ENCODE assay signal across 8 cellular contexts in the genomic region with DNA sequence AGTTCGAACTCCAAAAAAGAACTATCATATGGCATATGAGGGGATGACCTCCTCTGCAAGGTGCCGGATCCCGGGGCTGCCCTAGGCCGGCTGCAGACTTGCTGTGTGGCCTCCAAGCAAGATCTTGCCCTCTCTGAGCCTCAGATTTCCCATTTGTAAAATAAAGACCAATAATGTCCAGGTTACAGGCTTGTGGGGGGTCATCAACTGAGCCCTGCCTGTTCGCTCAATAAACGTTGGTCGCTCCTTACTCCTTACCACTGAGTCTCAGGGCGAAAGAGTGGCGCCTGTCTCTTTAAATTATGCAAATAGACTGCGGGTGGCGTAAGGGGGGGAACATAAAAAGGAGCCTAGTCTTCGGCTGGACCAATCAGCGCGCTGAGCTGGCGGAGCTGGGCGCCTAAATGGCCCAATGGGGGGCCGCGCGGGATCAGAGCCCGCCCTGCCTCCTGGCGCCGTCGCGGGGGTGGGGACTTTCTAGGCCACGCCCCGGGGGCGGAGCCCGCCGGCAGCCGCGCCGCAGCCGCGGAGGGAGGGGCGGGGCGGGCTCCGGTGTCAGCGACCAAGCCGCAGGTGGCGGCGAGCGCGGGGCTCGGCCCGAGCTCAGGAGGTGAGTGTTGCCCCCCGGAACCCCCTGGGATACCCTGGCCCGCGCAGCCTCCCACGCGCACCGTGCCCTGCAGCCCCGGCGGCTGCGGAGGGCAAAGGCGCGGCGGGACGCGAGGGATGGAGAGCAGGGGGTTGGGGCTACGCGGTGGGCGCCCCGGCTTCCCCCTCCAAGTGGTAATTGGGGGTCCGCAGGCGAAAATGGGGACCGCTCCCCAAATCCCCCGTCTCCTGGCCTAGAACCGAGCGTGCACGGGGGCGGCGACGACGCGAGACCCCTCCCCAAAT. TPM values are rescaled to one million over a fixed set of nuclear protein-coding genes. Genes with fewer than 3 reads are reported as not detected.
DNase-seq lines count a peak whose midpoint lies in the region; ATAC-seq and TF ChIP-seq lines count a peak whose summit lies in the region.

No MANE protein-coding gene starts in this region.

- H3K27me3 Mint-ChIP-seq in endodermal cell (ENCODE audit: insufficient read depth) = peaks cover 4% of the 10 kb centered on the region

- no peaks in the 10 kb centered on the region for H3K4me1 Mint-ChIP-seq in endodermal cell

- WGBS in endodermal cell (ENCODE audit: insufficient coverage in 1 of 2, insufficient read length in 1 of 2), 2 experiments = 7 to 20% methylated on average over 27 to 75 of the region's 75 CpGs

- H3K36me3 Mint-ChIP-seq in endodermal cell (ENCODE audit: low read depth) = no peaks in the 10 kb centered on the region

- H3K4me3 Mint-ChIP-seq in endodermal cell = peak overlapping the region; percentile 38

- no peaks in the 10 kb centered on the region for H3K36me3 ChIP-seq in HUES48 (ENCODE audit: control insufficient read depth, insufficient read depth, low read length)
- no peaks in the 10 kb centered on the region for H3K36me3 ChIP-seq in endodermal cell (ENCODE audit: control insufficient read depth, insufficient read depth, low read length)

- no peak for TF ChIP-seq CTCF in endodermal cell (conservative IDR thresholded peaks at IDR 0.05)

- H3K27me3 ChIP-seq in HUES48 (ENCODE audit: control insufficient read depth, insufficient read depth, low read length) = no peaks in the 10 kb centered on the region
- no peaks in the 10 kb centered on the region for H3K27me3 ChIP-seq in endodermal cell (ENCODE audit: control insufficient read depth, insufficient read depth, low read length, poor library complexity, severe bottlenecking)

- DNase-seq in COLO829 (ENCODE audit: low spot score) = peak; percentile 96
- peak; percentile 91 for DNase-seq in NOMO-1 treated with dmso at 0.1 percent for 144 hours (lab: John Stamatoyannopoulos, UW; ENCODE audit: unreplicated experiment)
- DNase-seq in activated CD8-positive, alpha-beta memory T cell treated with anti-CD3 and anti-CD28 coated beads, Interleukin-2, amount 50 U/mL, for 1 hour (ENCODE audit: extremely low read depth) = peak; percentile 82
- peak; percentile 96 for DNase-seq in endodermal cell
- peak; percentile 97 for DNase-seq in mesenteric fat pad (ENCODE audit: low spot score)
- peak; percentile 85 for DNase-seq in stimulated activated CD8-positive, alpha-beta memory T cell treated with anti-CD3 and anti-CD28 coated beads, Interleukin-15, amount 100 ng/mL, for 1 hour (ENCODE audit: low read depth)

- H3K9ac ChIP-seq in HUES48 (ENCODE audit: low read depth, low read length) (no peak overlapping the region), endodermal cell (ENCODE audit: extremely low read depth, low read length, poor library complexity, severe bottlenecking) (no peak overlapping the region)

- H3K4me1 ChIP-seq in HUES48 (ENCODE audit: control insufficient read depth, insufficient read depth, low read length) = no peaks in the 10 kb centered on the region
- H3K4me1 ChIP-seq in endodermal cell (ENCODE audit: control insufficient read depth, insufficient read depth, low read length) = no peaks in the 10 kb centered on the region

- no peaks in the 10 kb centered on the region for H3K9me3 ChIP-seq in HUES48 (ENCODE audit: control insufficient read depth, insufficient read depth, low read length)
- H3K9me3 ChIP-seq in endodermal cell (ENCODE audit: control insufficient read depth, low read length) = peaks cover 1% of the 10 kb centered on the region

- H3K27ac ChIP-seq in HUES48 (ENCODE audit: low read depth, low read length) (no peak overlapping the region), endodermal cell (ENCODE audit: low read depth, low read length) (no peak overlapping the region)

- H3K9me3 Mint-ChIP-seq in endodermal cell = peaks cover 5% of the 10 kb centered on the region

- peak; percentile 67 for ATAC-seq in GM21381 (IDR thresholded peaks at IDR 0.05; ENCODE audit: unreplicated experiment)

- peak overlapping the region; percentile 76 for H3K4me3 ChIP-seq in HUES48 (ENCODE audit: low read depth, low read length)
- peak overlapping the region; percentile 73 for H3K4me3 ChIP-seq in endodermal cell (ENCODE audit: low read length)

- no peak overlapping the region for H3K27ac Mint-ChIP-seq in endodermal cell

RNA-seq across cellular contexts. Expression of gene FCHO1, which starts 3.8 kb away (rescaled TPM):
- 10 to 100 TPM in 1 of 2 donors, 1 to 10 TPM in 1; 8.5 to 10.2 TPM for total RNA-seq in endodermal cell
- polyA plus RNA-seq in endodermal cell (2013, experiment 1 of 2) = 18.8 TPM
- 15.9 TPM for polyA plus RNA-seq in endodermal cell (2013, experiment 2 of 2)
- total RNA-seq in mesenteric fat pad = 2.6 TPM

RNA-seq across cellular contexts. Expression of gene MAP1S, which starts 28.2 kb away (rescaled TPM):
- total RNA-seq in endodermal cell (10 to 100 TPM; 90.2 to 96.7 TPM), mesenteric fat pad (71.1 TPM)
- polyA plus RNA-seq in endodermal cell (2013, experiment 1 of 2) = 41.4 TPM
- 38.1 TPM for polyA plus RNA-seq in endodermal cell (2013, experiment 2 of 2)

RNA-seq across cellular contexts. Expression of gene B3GNT3, which starts 47.5 kb away (rescaled TPM):
- total RNA-seq in endodermal cell (1 to 10 TPM in 1 of 2 donors, under 1 TPM in 1; 0.70 to 1.2 TPM), mesenteric fat pad (0.32 TPM)
- 0.18 TPM for polyA plus RNA-seq in endodermal cell (2013, experiment 1 of 2)
- not detected for polyA plus RNA-seq in endodermal cell (2013, experiment 2 of 2)

RNA-seq across cellular contexts. Expression of gene UNC13A, which starts 59.3 kb away (rescaled TPM):
- total RNA-seq in endodermal cell = 10 to 100 TPM in 1 of 2 donors, 1 to 10 TPM in 1; 5.6 to 10.7 TPM
- polyA plus RNA-seq in endodermal cell (2013, experiment 1 of 2) = 2.8 TPM
- polyA plus RNA-seq in endodermal cell (2013, experiment 2 of 2) = 2.2 TPM
- 0.10 TPM for total RNA-seq in mesenteric fat pad
